11 cellular contexts compared by ENCODE assay signal in the genomic region with DNA sequence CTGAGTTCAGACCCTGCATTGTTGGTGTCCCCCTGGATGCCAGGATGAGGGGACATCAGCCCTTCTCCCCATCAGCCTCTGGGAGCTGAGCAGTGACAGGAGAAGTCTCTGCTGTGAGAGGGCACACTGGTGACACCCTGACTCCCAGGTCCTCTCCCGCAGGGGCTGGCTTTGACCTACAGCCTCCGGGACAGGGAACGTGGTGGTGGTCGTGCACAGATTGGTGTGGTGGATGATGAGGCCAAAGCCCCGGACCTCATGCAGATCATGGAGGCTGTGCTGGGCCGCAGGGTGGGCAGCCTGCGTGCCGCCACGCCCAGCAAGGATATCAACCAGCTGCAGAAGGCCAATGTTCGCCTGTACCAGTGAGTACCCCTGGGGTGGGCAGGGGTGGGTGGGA. TPM values are rescaled to one million over a fixed set of nuclear protein-coding genes. Genes with fewer than 3 reads are reported as not detected.
A peak's percentile ranks its signal among the peaks of the same experiment; 100 is the strongest.
DNase-seq lines count a peak whose midpoint lies in the region; ATAC-seq and TF ChIP-seq lines count a peak whose summit lies in the region.
"Had no signal": no experiment of that assay in that cellular context is flagged by ENCODE, and none has a peak within 500 bp of the region (broad histone marks: within the 10 kb centered on the region; RNA-seq: fewer than 3 reads in every experiment).

No MANE protein-coding gene starts in this region.

- peaks cover 53 to 78% (median 63%) of the 10 kb centered on the region in 4 donors for H3K4me1 Mint-ChIP-seq in CD4-positive, alpha-beta memory T cell
- peaks cover 61% of the 10 kb centered on the region for H3K4me1 Mint-ChIP-seq in central memory CD8-positive, alpha-beta T cell
- peaks cover 46 to 55% of the 10 kb centered on the region in 2 donors for H3K4me1 Mint-ChIP-seq in natural killer cell treated with Interleukin-12 subunit alpha and Interleukin-12 subunit beta and Interleukin-15 and Interleukin-18, amount 100 ng/mL, for 72 hours (ENCODE audit: low read depth in 2 of 2)
- H3K4me1 Mint-ChIP-seq in HFFc6 (ENCODE audit: low read depth): peaks cover 49% of the 10 kb centered on the region

- no peaks in the 10 kb centered on the region for H3K9me3 Mint-ChIP-seq in CD4-positive, alpha-beta memory T cell
- no peaks in the 10 kb centered on the region for H3K9me3 Mint-ChIP-seq in central memory CD8-positive, alpha-beta T cell
- H3K9me3 Mint-ChIP-seq in natural killer cell treated with Interleukin-12 subunit alpha and Interleukin-12 subunit beta and Interleukin-15 and Interleukin-18, amount 100 ng/mL, for 72 hours: no peaks in the 10 kb centered on the region
- no peaks in the 10 kb centered on the region for H3K9me3 Mint-ChIP-seq in HFFc6

- peak overlapping the region in 5 of 7 donors; percentile 87 to 97 (median 96) for H3K27ac Mint-ChIP-seq in CD4-positive, alpha-beta memory T cell
- H3K27ac Mint-ChIP-seq in central memory CD8-positive, alpha-beta T cell (ENCODE audit: low read depth): peak overlapping the region; percentile 41
- H3K27ac Mint-ChIP-seq in natural killer cell treated with Interleukin-12 subunit alpha and Interleukin-12 subunit beta and Interleukin-15 and Interleukin-18, amount 100 ng/mL, for 72 hours: peak overlapping the region; percentile 68 to 79
- H3K27ac Mint-ChIP-seq in HFFc6: no peak overlapping the region

- H3K36me3 ChIP-seq in CD4-positive, alpha-beta memory T cell (ENCODE audit: insufficient read depth, low read length): peaks cover 15% of the 10 kb centered on the region
- no peaks in the 10 kb centered on the region for H3K36me3 ChIP-seq in H7 (replicated peaks; ENCODE audit: control insufficient read depth, insufficient read depth, low read length)

- H3K27me3 ChIP-seq in CD4-positive, alpha-beta memory T cell (ENCODE audit: insufficient read depth, low read length): no peaks in the 10 kb centered on the region
- peaks cover 10% of the 10 kb centered on the region for H3K27me3 ChIP-seq in H7 (ENCODE audit: control insufficient read depth, insufficient read depth, low read length)

- CTCF ChIA-PET in CD4-positive, alpha-beta memory T cell (lab: Charles Lee; ENCODE audit: partially characterized antibody): interaction anchor here (0.9 to 3.2 kb wide), 13 partner anchors 9 to 524 kb away, joined by 3 to 12 read pairs (median 5); partner anchors contain the start of gene OXSR1

- no peak for ATAC-seq in central memory CD8-positive, alpha-beta T cell (replicated peaks; ENCODE audit: extremely low read depth, poor library complexity, severe bottlenecking)
- no peak for ATAC-seq in natural killer cell treated with Interleukin-12 subunit alpha and Interleukin-12 subunit beta and Interleukin-15 and Interleukin-18, amount 100 ng/mL, for 72 hours

- POLR2A ChIA-PET in CD4-positive, alpha-beta memory T cell (lab: Charles Lee; ENCODE audit: partially characterized antibody): interaction anchor here (0.8 to 2.9 kb wide), 4 partner anchors 12 to 140 kb away, joined by 3 to 14 read pairs (median 5); partner anchors contain the start of gene ACAA1

- peaks cover 20 to 46% of the 10 kb centered on the region in 2 donors for H3K36me3 Mint-ChIP-seq in CD4-positive, alpha-beta memory T cell
- peaks cover 18% of the 10 kb centered on the region for H3K36me3 Mint-ChIP-seq in central memory CD8-positive, alpha-beta T cell (ENCODE audit: insufficient read depth)
- H3K36me3 Mint-ChIP-seq in natural killer cell treated with Interleukin-12 subunit alpha and Interleukin-12 subunit beta and Interleukin-15 and Interleukin-18, amount 100 ng/mL, for 72 hours: peaks cover 8% of the 10 kb centered on the region
- H3K36me3 Mint-ChIP-seq in HFFc6 (ENCODE audit: low read depth): peaks cover 16% of the 10 kb centered on the region

- H3K27me3 Mint-ChIP-seq in CD4-positive, alpha-beta memory T cell: no peaks in the 10 kb centered on the region
- no peaks in the 10 kb centered on the region for H3K27me3 Mint-ChIP-seq in central memory CD8-positive, alpha-beta T cell
- H3K27me3 Mint-ChIP-seq in natural killer cell treated with Interleukin-12 subunit alpha and Interleukin-12 subunit beta and Interleukin-15 and Interleukin-18, amount 100 ng/mL, for 72 hours: no peaks in the 10 kb centered on the region
- peaks cover 5% of the 10 kb centered on the region for H3K27me3 Mint-ChIP-seq in HFFc6 (ENCODE audit: insufficient read depth)

- H3K9me3 ChIP-seq in CD4-positive, alpha-beta memory T cell (ENCODE audit: control insufficient read depth in 1 of 2, low read length in 2 of 2): no peaks in the 10 kb centered on the region

- peaks cover 60% of the 10 kb centered on the region for H3K4me1 ChIP-seq in CD4-positive, alpha-beta memory T cell (ENCODE audit: insufficient read depth, low read length)

- H3K4me3 Mint-ChIP-seq in CD4-positive, alpha-beta memory T cell: peak overlapping the region in 2 of 8 donors; percentile 29 to 90
- H3K4me3 Mint-ChIP-seq in central memory CD8-positive, alpha-beta T cell: peak overlapping the region; percentile 50
- no peak overlapping the region for H3K4me3 Mint-ChIP-seq in natural killer cell treated with Interleukin-12 subunit alpha and Interleukin-12 subunit beta and Interleukin-15 and Interleukin-18, amount 100 ng/mL, for 72 hours
- no peak overlapping the region for H3K4me3 Mint-ChIP-seq in HFFc6

- H3K4me3 ChIP-seq in CD4-positive, alpha-beta memory T cell (ENCODE audit: low read length in 2 of 2): no peak overlapping the region
- H3K4me3 ChIP-seq in H7 (ENCODE audit: insufficient read depth, low read depth, low read length): no peak overlapping the region
- H3K4me3 ChIP-seq: smooth muscle cell had no signal

- DNase-seq in CD4-positive, alpha-beta memory T cell: peak in 1 of 5 donors; percentile 25
- no peak for DNase-seq in central memory CD8-positive, alpha-beta T cell (ENCODE audit: low spot score in 2 of 2)
- no peak for DNase-seq in natural killer cell treated with Interleukin-12 subunit alpha and Interleukin-12 subunit beta and Interleukin-15 and Interleukin-18, amount 100 ng/mL, for 72 hours (ENCODE audit: low spot score)
- no peak for DNase-seq in HFFc6
- DNase-seq in H7: no peak
- no peak for DNase-seq in HUDEP-2 (lab: John Stamatoyannopoulos, UW; ENCODE audit: unreplicated experiment in 76 of 76)
- no peak for DNase-seq in hypothalamus (lab: John Stamatoyannopoulos, UW)
- DNase-seq: cortex of kidney had no signal

- TF ChIP-seq CTCF in C4-2B (conservative IDR thresholded peaks at IDR 0.05) (0 out of 2 replicates have a peak, but pooled peaks have one; percentile 22), HFFc6 (IDR thresholded peaks at IDR 0.05) (no peak)

- intact Hi-C loops in CD4-positive, alpha-beta memory T cell (cut with micrococcal nuclease): no loop called here

- H3K27ac ChIP-seq in C4-2B: no peak overlapping the region; the same call in 1 of the 2 replicates
- H3K27ac ChIP-seq in CD4-positive, alpha-beta memory T cell (ENCODE audit: low read depth, low read length): no peak overlapping the region
- H3K27ac ChIP-seq: KMS-11 had no signal

RNA-seq across cellular contexts. Expression of gene VILL, which starts 6.7 kb away (rescaled TPM):
- total RNA-seq in CD4-positive, alpha-beta memory T cell: 10 to 100 TPM; 41.7 to 43.4 TPM
- 10 to 100 TPM; 13.4 to 18.0 TPM for polyA plus RNA-seq in CD4-positive, alpha-beta memory T cell
- 10 to 100 TPM in 1 of 2 donors, 1 to 10 TPM in 1; 8.2 to 16.9 TPM for total RNA-seq in natural killer cell treated with Interleukin-12 subunit alpha and Interleukin-12 subunit beta and Interleukin-15 and Interleukin-18, amount 100 ng/mL, for 72 hours
- 1 to 10 TPM; 3.5 to 4.6 (median 3.7) TPM for total RNA-seq in HFFc6 (2021; fragmentation: NEBNext Ultra II Directional; extraction: Animal tissue kit (Norgen Biotek cat#: 25700))
- 5.0 and 5.3 TPM in 2 replicates for total RNA-seq in H7 (2014; rRNA removed; shearing (Covaris generic))

RNA-seq across cellular contexts. Expression of gene PLCD1, which starts 32.1 kb away (rescaled TPM):
- 10 to 100 TPM; 81.2 to 93.9 TPM for total RNA-seq in CD4-positive, alpha-beta memory T cell
- 10 to 100 TPM; 38.4 to 41.2 TPM for polyA plus RNA-seq in CD4-positive, alpha-beta memory T cell
- 1 to 10 TPM; 5.8 to 7.7 TPM for total RNA-seq in natural killer cell treated with Interleukin-12 subunit alpha and Interleukin-12 subunit beta and Interleukin-15 and Interleukin-18, amount 100 ng/mL, for 72 hours
- total RNA-seq in HFFc6 (2021; fragmentation: NEBNext Ultra II Directional; extraction: Animal tissue kit (Norgen Biotek cat#: 25700)): 10 to 100 TPM; 11.1 to 22.4 (median 17.6) TPM
- total RNA-seq in H7 (2014; rRNA removed; shearing (Covaris generic)): 22.2 and 22.3 TPM in 2 replicates

RNA-seq across cellular contexts. Expression of gene DLEC1, which starts 41.7 kb away (rescaled TPM):
- 10 to 100 TPM; 13.2 to 15.1 TPM for total RNA-seq in CD4-positive, alpha-beta memory T cell
- polyA plus RNA-seq in CD4-positive, alpha-beta memory T cell: 1 to 10 TPM in 1 of 2 donors, under 1 TPM in 1; 0.49 to 1.3 TPM
- under 1 TPM; 0.25 to 0.52 TPM for total RNA-seq in natural killer cell treated with Interleukin-12 subunit alpha and Interleukin-12 subunit beta and Interleukin-15 and Interleukin-18, amount 100 ng/mL, for 72 hours
- total RNA-seq in HFFc6 (2021; fragmentation: NEBNext Ultra II Directional; extraction: Animal tissue kit (Norgen Biotek cat#: 25700)): under 1 TPM in 1 of 6 experiments, not detected in 5; 0.05 TPM
- total RNA-seq in H7 (2014; rRNA removed; shearing (Covaris generic)): 0.33 and 1.3 TPM in 2 replicates
